In genomic region chr11:78630561-78631303, GRCh38 we compare ENCODE assay signal across 29 cellular contexts. TPM values are rescaled to one million over a fixed set of nuclear protein-coding genes. Genes with fewer than 3 reads are reported as not detected.
DNase-seq lines count a peak whose midpoint lies in the region; ATAC-seq and TF ChIP-seq lines count a peak whose summit lies in the region.
"Had no signal": no experiment of that assay in that cellular context is flagged by ENCODE, and none has a peak within 500 bp of the region (broad histone marks: within the 10 kb centered on the region; RNA-seq: fewer than 3 reads in every experiment).

No MANE protein-coding gene starts in this region.

- H4K20me1 ChIP-seq in BLaER1 (no peaks in the 10 kb centered on the region), PC-3 (ENCODE audit: low read length) (no peaks in the 10 kb centered on the region)

- H3K9me2 ChIP-seq in PC-3 (replicated peaks; ENCODE audit: low read length) = no peaks in the 10 kb centered on the region

- H3K27ac ChIP-seq in BLaER1 (no peak overlapping the region), PC-3 (ENCODE audit: low read length) (no peak overlapping the region)
- H3K27ac ChIP-seq: cardiac muscle cell, coronary artery, gastrocnemius medialis, hepatocyte, sigmoid colon, SK-N-MC had no signal

- H3K4me3 ChIP-seq in BLaER1 (0 out of 2 replicates have a peak overlapping the region, but pooled peaks have one; percentile 14), HFF-Myc (replicated peaks; ENCODE audit: low read depth, low read length) (no peak overlapping the region), PC-3 (ENCODE audit: low read length) (no peak overlapping the region), fibroblast of the aortic adventitia (ENCODE audit: low read depth, low read length) (no peak overlapping the region)
- H3K4me3 ChIP-seq: cardiac muscle cell, coronary artery, gastrocnemius medialis, hepatocyte, sigmoid colon, SK-N-MC had no signal

- intact Hi-C loops in PC-3 (cut with micrococcal nuclease) = no loop called here

- no peaks in the 10 kb centered on the region for H3F3A ChIP-seq in PC-3 (ENCODE audit: low read length, unreplicated experiment)

- no peaks in the 10 kb centered on the region for H3K27me3 ChIP-seq in BLaER1
- H3K27me3 ChIP-seq in PC-3 (ENCODE audit: low read length) = no peaks in the 10 kb centered on the region
- H3K27me3 ChIP-seq: cardiac muscle cell, hepatocyte had no signal

- BruUV-seq in PC-3 (replicated peaks; lab: Mats Ljungman, UMichigan) = no TSS peak

- H3K4me1 ChIP-seq in BLaER1 (no peaks in the 10 kb centered on the region), PC-3 (ENCODE audit: insufficient read depth, low read length) (no peaks in the 10 kb centered on the region)
- H3K4me1 ChIP-seq: gastrocnemius medialis, sigmoid colon had no signal

- H3K36me3 ChIP-seq in BLaER1 = 0 out of 2 replicates have a peak, but pooled peaks cover 5% of the 10 kb centered on the region
- H3K36me3 ChIP-seq in PC-3 (ENCODE audit: low read depth, low read length) = no peaks in the 10 kb centered on the region
- H3K36me3 ChIP-seq: cardiac muscle cell, gastrocnemius medialis, sigmoid colon had no signal

- CTCF ChIA-PET in PC-3 (lab: Charles Lee) = no interaction called here

- no peaks in the 10 kb centered on the region for H3K79me2 ChIP-seq in PC-3 (ENCODE audit: low read length)
- H3K79me2 ChIP-seq: hepatocyte had no signal

- no peak overlapping the region for H3K4me2 ChIP-seq in BLaER1
- H3K4me2 ChIP-seq in PC-3 (ENCODE audit: low read length) = no peak overlapping the region
- H3K4me2 ChIP-seq: hepatocyte had no signal

- no peak for DNase-seq in HFF-Myc (ENCODE audit: extremely low read depth, low read depth)
- DNase-seq in PC-3 = peak; percentile 46
- DNase-seq in fibroblast of the aortic adventitia (ENCODE audit: low read depth) = no peak
- no peak for DNase-seq in NCI-H446 (lab: John Stamatoyannopoulos, UW)
- no peak for DNase-seq in T-helper 2 cell
- DNase-seq: activated CD8-positive, alpha-beta T cell treated with anti-CD3 and anti-CD28 coated beads for 36 hours; COR-L47; DMS79 treated with DMSO at 0.1 percent for 48 hours; gastrocnemius medialis; GF-D8; KBM-7; mesendoderm; NCI-H1417; NCI-H2081 treated with DMSO at 0.1 percent for 48 hours; RPMI8226; sigmoid colon; stimulated activated CD4-positive, alpha-beta T cell treated with anti-CD3 and anti-CD28 coated beads, Interleukin-4, amount 100 ng/mL, for 4 hours; substantia nigra had no signal

- ATAC-seq in PC-3 (no peak), GM18519 (IDR thresholded peaks at IDR 0.05; ENCODE audit: low FRiP score, unreplicated experiment) (no peak), GM21526 (IDR thresholded peaks at IDR 0.05; ENCODE audit: low FRiP score, unreplicated experiment) (no peak)
- ATAC-seq: activated CD8-positive, alpha-beta T cell treated with anti-CD3 and anti-CD28 coated beads for 36 hours; activated naive CD4-positive, alpha-beta T cell treated with anti-CD3 and anti-CD28 coated beads, Interleukin-2, amount 50 U/mL, for 72 hours; activated T-helper 17 cell treated with anti-CD3 and anti-CD28 coated beads, Interleukin-2, amount 50 U/mL, for 72 hours; esophagus mucosa; gastrocnemius medialis; stimulated activated memory B cell treated with anti-CD40 and anti-IgM and Interleukin-4, amounts not matched to agents 10 μg/mL and 1 μg/mL and 100 μg/mL, for 72 hours had no signal

- H3K9ac ChIP-seq in BLaER1 (no peak overlapping the region), PC-3 (ENCODE audit: low read length) (no peak overlapping the region)

- H2AFZ ChIP-seq in PC-3 (ENCODE audit: low read length) = no peak overlapping the region
- H2AFZ ChIP-seq: hepatocyte had no signal

- H3K9me3 ChIP-seq in BLaER1 = peaks cover 45% of the 10 kb centered on the region
- H3K9me3 ChIP-seq in PC-3 (ENCODE audit: low read length) = peaks cover 26% of the 10 kb centered on the region

- peak; percentile 31 for TF ChIP-seq CTCF in HFF-Myc (IDR thresholded peaks at IDR 0.05; ENCODE audit: low read depth, low read length, missing control alignments)
- TF ChIP-seq CTCF in PC-3 (conservative IDR thresholded peaks at IDR 0.05; ENCODE audit: low read depth, low read length) = peak; percentile 46
- peak; percentile 3 for TF ChIP-seq CTCF in fibroblast of the aortic adventitia (IDR thresholded peaks at IDR 0.05; ENCODE audit: insufficient read depth, low read length)

- POLR2A ChIA-PET in PC-3 (lab: Charles Lee; ENCODE audit: unreplicated experiment) = no interaction called here

RNA-seq across cellular contexts. Expression of gene NARS2, which starts 56.1 kb away (rescaled TPM):
- total RNA-seq in PC-3 (2014; rRNA removed) (33.5 and 35.5 TPM in 2 replicates), fibroblast of the aortic adventitia (ENCODE audit: low replicate concordance) (15.1 and 36.1 TPM in 2 replicates)
